In the genomic region with DNA sequence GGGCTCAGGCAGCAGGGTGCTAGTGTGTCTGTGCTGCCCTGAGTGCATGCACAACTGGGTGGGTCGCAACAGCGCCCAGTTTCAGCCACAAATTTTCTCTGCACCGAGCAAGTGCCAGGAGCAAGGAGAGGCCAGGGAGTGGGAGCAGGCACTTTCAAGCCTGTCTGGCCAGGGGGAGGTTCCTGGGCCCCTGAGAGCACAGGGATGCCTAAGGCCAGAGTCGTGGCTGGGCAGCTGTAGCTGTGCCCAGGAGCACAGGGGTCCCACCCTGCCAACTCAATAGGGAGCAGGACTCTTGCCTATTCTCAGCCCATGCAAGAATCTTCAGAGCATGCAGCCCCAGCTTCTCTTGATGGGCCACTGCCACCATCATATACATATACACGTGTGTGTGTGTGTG, we compare ENCODE assay signal across 21 cellular contexts.
"Had no signal": no experiment of that assay in that cellular context is flagged by ENCODE, and none has a peak within 500 bp of the region (broad histone marks: within the 10 kb centered on the region; RNA-seq: fewer than 3 reads in every experiment).

No MANE protein-coding gene starts in this region.

- H3K9me3 ChIP-seq: colonic mucosa, ovary, testis had no signal

- H3K27ac ChIP-seq: colonic mucosa, esophagus squamous epithelium, gastroesophageal sphincter, ovary, testis, tibial nerve had no signal

- H3K4me1 ChIP-seq: colonic mucosa, esophagus squamous epithelium, gastroesophageal sphincter, testis, tibial nerve had no signal

- H3K36me3 ChIP-seq: colonic mucosa, esophagus squamous epithelium, gastroesophageal sphincter, ovary, tibial nerve had no signal

- H3K27me3 ChIP-seq: colonic mucosa, esophagus squamous epithelium, gastroesophageal sphincter, ovary, testis, tibial nerve had no signal

- H3K4me3 Mint-ChIP-seq: naive B cell; neural crest cell; stimulated activated naive CD8-positive, alpha-beta T cell treated with anti-CD3 and anti-CD28 coated beads, Interleukin-15, Interleukin-2, amounts not matched to agents 100 ng/mL and 50 ng/mL, for 24 hours had no signal

- H3K27me3 Mint-ChIP-seq: naive B cell; stimulated activated naive CD8-positive, alpha-beta T cell treated with anti-CD3 and anti-CD28 coated beads, Interleukin-15, Interleukin-2, amounts not matched to agents 100 ng/mL and 50 ng/mL, for 24 hours had no signal

- ATAC-seq: left cardiac atrium, left ventricle myocardium superior, right cardiac atrium had no signal

- DNase-seq: cerebellar nuclear complex; colonic mucosa; dermis blood vessel endothelial cell; esophagus squamous epithelium; foreskin fibroblast; glutamatergic neuron; kidney; left cardiac atrium; left ventricle myocardium superior; mesendoderm; naive B cell; nucleus accumbens; ovary; right cardiac atrium; small intestine; stimulated activated CD4-positive, alpha-beta T cell treated with anti-CD3 and anti-CD28 coated beads, Interleukin-12 subunit alpha, Interleukin-12 subunit beta, amount 100 ng/mL, for 4 hours; testis had no signal

- H3K36me3 Mint-ChIP-seq: naive B cell had no signal

- H3K4me3 ChIP-seq: colonic mucosa, esophagus squamous epithelium, gastroesophageal sphincter, ovary, testis, tibial nerve had no signal

- H3K27ac Mint-ChIP-seq: naive B cell; stimulated activated naive CD8-positive, alpha-beta T cell treated with anti-CD3 and anti-CD28 coated beads, Interleukin-15, Interleukin-2, amounts not matched to agents 100 ng/mL and 50 ng/mL, for 24 hours had no signal

- H3K4me1 Mint-ChIP-seq: naive B cell, neural crest cell had no signal
